ENCODE assay signal across 26 cellular contexts in genomic region chrX:119486745-119487144, GRCh38.
"Had no signal": no experiment of that assay in that cellular context is flagged by ENCODE, and none has a peak within 500 bp of the region (broad histone marks: within the 10 kb centered on the region; RNA-seq: fewer than 3 reads in every experiment).

No MANE protein-coding gene starts in this region.

- DNase-seq: islet precursor cell; left cardiac atrium; left lung; lower lobe of right lung; mammary epithelial cell; mesenchymal stem cell; naive B cell; natural killer cell; nephron progenitor cell; ovary; stimulated activated CD4-positive, alpha-beta T cell treated with anti-CD3 and anti-CD28 coated beads, Interleukin-1b, Interleukin-23, amount 100 ng/mL, for 48 hours; stimulated activated CD4-positive, alpha-beta T cell treated with anti-CD3 and anti-CD28 coated beads, Interleukin-2, amount 100 ng/mL, for 48 hours; stimulated activated CD4-positive, alpha-beta T cell treated with anti-CD3 and anti-CD28 coated beads, Interleukin-4, amount 100 ng/mL, for 4 hours; stimulated activated CD8-positive, alpha-beta memory T cell treated with anti-CD3 and anti-CD28 coated beads, Interleukin-4, amount 100 ng/mL, for 48 hours; stimulated activated naive CD4-positive, alpha-beta T cell treated with Interleukin-2 at 50 U/mL for 16 hours; stimulated activated naive CD8-positive, alpha-beta T cell treated with anti-CD3 and anti-CD28 coated beads, Interleukin-15, amount 100 ng/mL, for 72 hours; substantia nigra; uterus had no signal

- ATAC-seq: left cardiac atrium; left lung; lower lobe of right lung; natural killer cell; sciatic nerve; stimulated activated memory B cell treated with anti-CD40 and anti-IgM and Interleukin-4, amounts not matched to agents 10 μg/mL and 1 μg/mL and 100 μg/mL, for 72 hours; stimulated activated naive CD8-positive, alpha-beta T cell treated with anti-CD3 and anti-CD28 coated beads, Interleukin-15, amount 100 ng/mL, for 72 hours had no signal

- H3K36me3 ChIP-seq: left lung, lower lobe of right lung, ovary, right atrium auricular region, tibial nerve, uterus had no signal

- H3K4me1 Mint-ChIP-seq: nephron progenitor cell had no signal

- H3K9me3 ChIP-seq: left lung, lower lobe of right lung, ovary, right atrium auricular region, tibial nerve, uterus had no signal

- H3K36me3 Mint-ChIP-seq: naive B cell; natural killer cell; stimulated activated memory B cell treated with anti-CD40 and anti-IgM and Interleukin-4, amounts not matched to agents 10 μg/mL and 1 μg/mL and 100 μg/mL, for 72 hours; type B pancreatic cell had no signal

- H3K27me3 Mint-ChIP-seq: stimulated activated memory B cell treated with anti-CD40 and anti-IgM and Interleukin-4, amounts not matched to agents 10 μg/mL and 1 μg/mL and 100 μg/mL, for 72 hours; stimulated activated naive CD8-positive, alpha-beta T cell treated with anti-CD3 and anti-CD28 coated beads, Interleukin-15, amount 100 ng/mL, for 72 hours had no signal

- H3K4me3 Mint-ChIP-seq: naive B cell; natural killer cell; nephron progenitor cell; stimulated activated memory B cell treated with anti-CD40 and anti-IgM and Interleukin-4, amounts not matched to agents 10 μg/mL and 1 μg/mL and 100 μg/mL, for 72 hours; stimulated activated naive CD8-positive, alpha-beta T cell treated with anti-CD3 and anti-CD28 coated beads, Interleukin-15, amount 100 ng/mL, for 72 hours; type B pancreatic cell had no signal

- H3K27ac Mint-ChIP-seq: natural killer cell; nephron progenitor cell; progenitor cell of endocrine pancreas; stimulated activated memory B cell treated with anti-CD40 and anti-IgM and Interleukin-4, amounts not matched to agents 10 μg/mL and 1 μg/mL and 100 μg/mL, for 72 hours; type B pancreatic cell had no signal

- H3K4me1 ChIP-seq: left lung, lower lobe of right lung, tibial nerve, uterus had no signal

- H3K4me3 ChIP-seq: hepatocyte, left lung, lower lobe of right lung, ovary, right atrium auricular region, smooth muscle cell, tibial nerve, uterus had no signal

- H3K9me3 Mint-ChIP-seq: natural killer cell; stimulated activated memory B cell treated with anti-CD40 and anti-IgM and Interleukin-4, amounts not matched to agents 10 μg/mL and 1 μg/mL and 100 μg/mL, for 72 hours; stimulated activated naive CD8-positive, alpha-beta T cell treated with anti-CD3 and anti-CD28 coated beads, Interleukin-15, amount 100 ng/mL, for 72 hours had no signal

- H3K27ac ChIP-seq: hepatocyte, left lung, lower lobe of right lung, ovary, right atrium auricular region, tibial nerve, uterus had no signal

- H3K27me3 ChIP-seq: hepatocyte, left lung, ovary, right atrium auricular region, tibial nerve, uterus had no signal
